Comparison of ENCODE assay signal across 19 cellular contexts in genomic region chr12:29735604-29736003, GRCh38. TPM values are rescaled to one million over a fixed set of nuclear protein-coding genes. Genes with fewer than 3 reads are reported as not detected.
"Had no signal": no experiment of that assay in that cellular context is flagged by ENCODE, and none has a peak within 500 bp of the region (broad histone marks: within the 10 kb centered on the region; RNA-seq: fewer than 3 reads in every experiment).

No MANE protein-coding gene starts in this region.

- H3K36me3 ChIP-seq: prostate gland had no signal

- H3K4me1 ChIP-seq: prostate gland had no signal

- H3K27me3 ChIP-seq: dorsolateral prefrontal cortex, gastroesophageal sphincter, hepatocyte, testis had no signal

- H3K79me2 ChIP-seq: hepatocyte, parathyroid adenoma had no signal

- H3K9me3 Mint-ChIP-seq: central memory CD8-positive, alpha-beta T cell; nephron progenitor cell; stimulated activated memory B cell treated with anti-CD40 and anti-IgM and Interleukin-4, amounts not matched to agents 10 μg/mL and 1 μg/mL and 100 μg/mL, for 72 hours; stimulated activated naive CD8-positive, alpha-beta T cell treated with anti-CD3 and anti-CD28 coated beads, Interleukin-15, Interleukin-2, amounts not matched to agents 100 ng/mL and 50 ng/mL, for 24 hours had no signal

- H3K4me2 ChIP-seq: hepatocyte had no signal

- H3K36me3 Mint-ChIP-seq: naive thymus-derived CD4-positive, alpha-beta T cell; stimulated activated memory B cell treated with anti-CD40 and anti-IgM and Interleukin-4, amounts not matched to agents 10 μg/mL and 1 μg/mL and 100 μg/mL, for 72 hours had no signal

- H3K4me3 Mint-ChIP-seq: central memory CD8-positive, alpha-beta T cell; naive thymus-derived CD4-positive, alpha-beta T cell; nephron progenitor cell; stimulated activated memory B cell treated with anti-CD40 and anti-IgM and Interleukin-4, amounts not matched to agents 10 μg/mL and 1 μg/mL and 100 μg/mL, for 72 hours; stimulated activated naive CD8-positive, alpha-beta T cell treated with anti-CD3 and anti-CD28 coated beads, Interleukin-15, Interleukin-2, amounts not matched to agents 100 ng/mL and 50 ng/mL, for 24 hours had no signal

- ATAC-seq: gastroesophageal sphincter; left cardiac atrium; naive thymus-derived CD4-positive, alpha-beta T cell; stimulated activated memory B cell treated with anti-CD40 and anti-IgM and Interleukin-4, amounts not matched to agents 10 μg/mL and 1 μg/mL and 100 μg/mL, for 72 hours had no signal

- H3K9ac ChIP-seq: parathyroid adenoma had no signal

- H3K4me1 Mint-ChIP-seq: central memory CD8-positive, alpha-beta T cell; naive thymus-derived CD4-positive, alpha-beta T cell; nephron progenitor cell; stimulated activated memory B cell treated with anti-CD40 and anti-IgM and Interleukin-4, amounts not matched to agents 10 μg/mL and 1 μg/mL and 100 μg/mL, for 72 hours had no signal

- H3K27me3 Mint-ChIP-seq: central memory CD8-positive, alpha-beta T cell; naive thymus-derived CD4-positive, alpha-beta T cell; stimulated activated memory B cell treated with anti-CD40 and anti-IgM and Interleukin-4, amounts not matched to agents 10 μg/mL and 1 μg/mL and 100 μg/mL, for 72 hours; stimulated activated naive CD8-positive, alpha-beta T cell treated with anti-CD3 and anti-CD28 coated beads, Interleukin-15, Interleukin-2, amounts not matched to agents 100 ng/mL and 50 ng/mL, for 24 hours had no signal

- H3K4me3 ChIP-seq: dorsolateral prefrontal cortex, gastroesophageal sphincter, hepatocyte, prostate gland, testis had no signal

- H3K27ac Mint-ChIP-seq: naive thymus-derived CD4-positive, alpha-beta T cell; nephron progenitor cell; stimulated activated memory B cell treated with anti-CD40 and anti-IgM and Interleukin-4, amounts not matched to agents 10 μg/mL and 1 μg/mL and 100 μg/mL, for 72 hours; stimulated activated naive CD8-positive, alpha-beta T cell treated with anti-CD3 and anti-CD28 coated beads, Interleukin-15, Interleukin-2, amounts not matched to agents 100 ng/mL and 50 ng/mL, for 24 hours had no signal

- FAIRE-seq: kidney had no signal

- H3K27ac ChIP-seq: hepatocyte, parathyroid adenoma had no signal

- H2AFZ ChIP-seq: hepatocyte, parathyroid adenoma had no signal

- DNase-seq: cortex of kidney; dorsolateral prefrontal cortex; effector CD8-positive, alpha-beta T cell; glutamatergic neuron; kidney; left cardiac atrium; mesendoderm; naive thymus-derived CD4-positive, alpha-beta T cell; nephron progenitor cell; stimulated activated CD4-positive, alpha-beta T cell treated with anti-CD3 and anti-CD28 coated beads, Interleukin-4, amount 100 ng/mL, for 24 hours; testis; trophoblast cell had no signal

- H3K9me3 ChIP-seq: gastroesophageal sphincter, prostate gland, testis had no signal

RNA-seq across cellular contexts. Expression of gene TMTC1, which starts 48.1 kb away (rescaled TPM):
- polyA plus RNA-seq: naive thymus-derived CD4-positive, alpha-beta T cell had no signal
